In the genomic region with DNA sequence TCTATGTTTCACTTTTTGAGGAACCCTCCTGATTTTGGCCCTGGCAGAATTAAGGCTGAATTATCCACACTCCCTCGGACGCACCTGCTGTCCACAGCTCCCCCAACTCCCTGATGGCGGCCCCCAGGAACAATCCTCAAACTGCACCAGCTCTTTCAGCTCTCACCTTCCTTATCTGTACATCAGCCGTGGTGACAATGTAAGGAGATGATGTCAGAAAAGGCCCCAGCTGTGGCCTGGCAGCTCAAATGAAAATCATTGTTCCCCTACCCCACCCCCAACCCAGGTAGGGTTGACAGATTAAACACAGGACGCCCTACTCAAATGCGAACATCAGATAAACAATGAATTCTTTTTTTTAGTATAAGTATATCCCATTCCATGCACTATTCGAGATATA, we compare ENCODE assay signal across 20 cellular contexts.
"Had no signal": no experiment of that assay in that cellular context is flagged by ENCODE, and none has a peak within 500 bp of the region (broad histone marks: within the 10 kb centered on the region; RNA-seq: fewer than 3 reads in every experiment).

No MANE protein-coding gene starts in this region.

- DNase-seq: activated CD4-positive, CD25-positive, alpha-beta regulatory T cell treated with anti-CD3 and anti-CD28 coated beads, Interleukin-2, amount 50 U/mL, for 72 hours; activated CD8-positive, alpha-beta memory T cell treated with anti-CD3 and anti-CD28 coated beads, Interleukin-2, amount 50 U/mL, for 4 hours; activated naive CD4-positive, alpha-beta T cell treated with anti-CD3 and anti-CD28 coated beads, Interleukin-2, amount 50 U/mL, for 16 hours; activated T-cell treated with anti-CD3 and anti-CD28 coated beads, Interleukin-2, amount 50 U/mL, for 4 hours; adrenal gland; cerebellar nuclear complex; cortex of kidney; effector CD8-positive, alpha-beta T cell; foreskin keratinocyte; left lung; naive B cell; right lobe of liver; small intestine; stimulated activated CD4-positive, alpha-beta T cell treated with anti-CD3 and anti-CD28 coated beads, Interleukin-4, amount 100 ng/mL, for 1 hour; stomach; trophoblast cell had no signal

- H3K9me3 ChIP-seq: adrenal gland, breast epithelium, left lung, right lobe of liver, stomach, vagina had no signal

- H3K9me3 Mint-ChIP-seq: activated T-cell treated with anti-CD3 and anti-CD28 coated beads, Interleukin-2, amount 50 U/mL, for 4 hours; naive B cell; T-helper 1 cell treated with Interleukin-12 subunit alpha and Interleukin-12 subunit beta and Interleukin-4 antibody, amounts not matched to agents 30 μg/mL and 1 μg/mL, for 36 hours had no signal

- H3K27ac ChIP-seq: adrenal gland, foreskin keratinocyte, left lung, right lobe of liver, VCaP had no signal

- H3K27me3 ChIP-seq: adrenal gland, breast epithelium, left lung, right lobe of liver, stomach, vagina had no signal

- H3K4me3 Mint-ChIP-seq: activated T-cell treated with anti-CD3 and anti-CD28 coated beads, Interleukin-2, amount 50 U/mL, for 4 hours; T-helper 1 cell treated with Interleukin-12 subunit alpha and Interleukin-12 subunit beta and Interleukin-4 antibody, amounts not matched to agents 30 μg/mL and 1 μg/mL, for 36 hours had no signal

- H3K4me1 ChIP-seq: breast epithelium, foreskin keratinocyte had no signal

- H3K36me3 Mint-ChIP-seq: naive B cell had no signal

- H3K36me3 ChIP-seq: adrenal gland, breast epithelium, left lung, right lobe of liver, stomach, vagina had no signal

- ATAC-seq: activated T-cell treated with anti-CD3 and anti-CD28 coated beads, Interleukin-2, amount 50 U/mL, for 4 hours; foreskin keratinocyte; left lung; right lobe of liver had no signal

- H3K27ac Mint-ChIP-seq: naive B cell; T-helper 1 cell treated with Interleukin-12 subunit alpha and Interleukin-12 subunit beta and Interleukin-4 antibody, amounts not matched to agents 30 μg/mL and 1 μg/mL, for 36 hours had no signal

- H3K4me3 ChIP-seq: adrenal gland, breast epithelium, left lung, right lobe of liver, stomach, vagina had no signal
